Comparison of ENCODE assay signal across 12 cellular contexts in genomic region chr7:17524746-17525145, GRCh38.
DNase-seq lines count a peak whose midpoint lies in the region; ATAC-seq and TF ChIP-seq lines count a peak whose summit lies in the region.
"Had no signal": no experiment of that assay in that cellular context is flagged by ENCODE, and none has a peak within 500 bp of the region (broad histone marks: within the 10 kb centered on the region; RNA-seq: fewer than 3 reads in every experiment).

No MANE protein-coding gene starts in this region.

- H3K4me1 ChIP-seq in vagina (peaks cover 36% of the 10 kb centered on the region), heart right ventricle (peaks cover 0 to 47% (median 20%) of the 10 kb centered on the region in 9 donors)
- H3K4me1 ChIP-seq: Peyer's patch had no signal

- H3K36me3 ChIP-seq in vagina: no peaks in the 10 kb centered on the region
- H3K36me3 ChIP-seq in heart right ventricle: no peaks in the 10 kb centered on the region
- H3K36me3 ChIP-seq: Peyer's patch, thoracic aorta had no signal

- H3K9me3 ChIP-seq in T-helper 17 cell (ENCODE audit: control insufficient read depth, low read length, poor library complexity, severe bottlenecking) (no peaks in the 10 kb centered on the region), vagina (no peaks in the 10 kb centered on the region), heart right ventricle (no peaks in the 10 kb centered on the region)
- H3K9me3 ChIP-seq: Peyer's patch, thoracic aorta had no signal

- POLR2A ChIA-PET in activated naive CD8-positive, alpha-beta T cell treated with anti-CD3 and anti-CD28 coated beads, Interleukin-2, amount 10 ng/mL, durations not matched to agents 7 days and 5 days (lab: Charles Lee): no interaction called here

- intact Hi-C loops in vagina (cut with DNase I) (no loop called here), heart right ventricle (cut with DNase I) (loop anchor here in 4 of 10 donors (5.0 to 10.0 kb wide), 4 partner anchors 212 to 542 kb away; no protein-coding TSS in a partner anchor)
- intact Hi-C loops in activated CD4-positive, alpha-beta T cell treated with anti-CD3 and anti-CD28 coated beads, Interleukin-2, amount 10 ng/mL, durations not matched to agents 24 days and 14 days (cut with micrococcal nuclease): no loop called here

- no peak for DNase-seq in activated naive CD8-positive, alpha-beta T cell treated with anti-CD3 and anti-CD28 coated beads, Interleukin-2, amount 10 ng/mL, durations not matched to agents 7 days and 5 days
- DNase-seq in activated naive CD8-positive, alpha-beta T cell treated with anti-CD3 and anti-CD28 coated beads, Interleukin-2, amount 50 U/mL, for 24 hours: no peak
- DNase-seq in T-helper 17 cell (no peak), fibroblast of pulmonary artery (ENCODE audit: low read depth) (peak; percentile 73), vagina (ENCODE audit: extremely low spot score in 2 of 2) (no peak), heart right ventricle (no peak)
- no peak for DNase-seq in activated CD4-positive, alpha-beta T cell treated with anti-CD3 and anti-CD28 coated beads, Interleukin-2, amount 10 ng/mL, durations not matched to agents 24 days and 14 days
- DNase-seq: activated CD4-positive, alpha-beta T cell treated with anti-CD3 and anti-CD28 coated beads for 4 hours; NCI-H524; Peyer's patch had no signal

- H3K27me3 ChIP-seq in vagina (no peaks in the 10 kb centered on the region), heart right ventricle (no peaks in the 10 kb centered on the region)
- H3K27me3 ChIP-seq: Peyer's patch had no signal

- peaks cover 9% of the 10 kb centered on the region for H3K9me3 Mint-ChIP-seq in activated naive CD8-positive, alpha-beta T cell treated with anti-CD3 and anti-CD28 coated beads, Interleukin-2, amount 10 ng/mL, durations not matched to agents 7 days and 5 days
- H3K9me3 Mint-ChIP-seq in activated naive CD8-positive, alpha-beta T cell treated with anti-CD3 and anti-CD28 coated beads, Interleukin-2, amount 50 U/mL, for 24 hours: no peaks in the 10 kb centered on the region
- peaks cover 4% of the 10 kb centered on the region for H3K9me3 Mint-ChIP-seq in activated CD4-positive, alpha-beta T cell treated with anti-CD3 and anti-CD28 coated beads, Interleukin-2, amount 10 ng/mL, durations not matched to agents 24 days and 14 days

- H3K27ac ChIP-seq in vagina (peak overlapping the region; percentile 56), heart right ventricle (peak overlapping the region in 2 of 10 donors; percentile 11 to 46)
- H3K27ac ChIP-seq: Peyer's patch had no signal

- H3K27ac Mint-ChIP-seq in activated naive CD8-positive, alpha-beta T cell treated with anti-CD3 and anti-CD28 coated beads, Interleukin-2, amount 10 ng/mL, durations not matched to agents 7 days and 5 days: peak overlapping the region; percentile 22
- H3K27ac Mint-ChIP-seq in activated naive CD8-positive, alpha-beta T cell treated with anti-CD3 and anti-CD28 coated beads, Interleukin-2, amount 50 U/mL, for 24 hours: no peak overlapping the region
- H3K27ac Mint-ChIP-seq in T-helper 17 cell: no peak overlapping the region
- H3K27ac Mint-ChIP-seq in activated CD4-positive, alpha-beta T cell treated with anti-CD3 and anti-CD28 coated beads, Interleukin-2, amount 10 ng/mL, durations not matched to agents 24 days and 14 days: no peak overlapping the region

- TF ChIP-seq POLR2A in vagina (IDR thresholded peaks at IDR 0.05): no peak

- TF ChIP-seq CTCF in fibroblast of pulmonary artery (IDR thresholded peaks at IDR 0.05; ENCODE audit: low read length, missing control alignments): no peak
- TF ChIP-seq CTCF in vagina (IDR thresholded peaks at IDR 0.05): no peak
- TF ChIP-seq CTCF in heart right ventricle (IDR thresholded peaks at IDR 0.05): no peak

- ATAC-seq in activated naive CD8-positive, alpha-beta T cell treated with anti-CD3 and anti-CD28 coated beads, Interleukin-2, amount 10 ng/mL, durations not matched to agents 7 days and 5 days (ENCODE audit: low read depth): no peak
- ATAC-seq in activated naive CD8-positive, alpha-beta T cell treated with anti-CD3 and anti-CD28 coated beads, Interleukin-2, amount 50 U/mL, for 24 hours: no peak
- ATAC-seq in T-helper 17 cell: no peak
- no peak for ATAC-seq in GM19023 (IDR thresholded peaks at IDR 0.05; ENCODE audit: unreplicated experiment)
- ATAC-seq in heart right ventricle: no peak

- peaks cover 21% of the 10 kb centered on the region for H3K4me1 Mint-ChIP-seq in activated naive CD8-positive, alpha-beta T cell treated with anti-CD3 and anti-CD28 coated beads, Interleukin-2, amount 10 ng/mL, durations not matched to agents 7 days and 5 days
- H3K4me1 Mint-ChIP-seq in activated naive CD8-positive, alpha-beta T cell treated with anti-CD3 and anti-CD28 coated beads, Interleukin-2, amount 50 U/mL, for 24 hours: no peaks in the 10 kb centered on the region
- H3K4me1 Mint-ChIP-seq in T-helper 17 cell: peaks cover 8% of the 10 kb centered on the region
- peaks cover 6% of the 10 kb centered on the region for H3K4me1 Mint-ChIP-seq in activated CD4-positive, alpha-beta T cell treated with anti-CD3 and anti-CD28 coated beads, Interleukin-2, amount 10 ng/mL, durations not matched to agents 24 days and 14 days

- H3K27me3 Mint-ChIP-seq in activated naive CD8-positive, alpha-beta T cell treated with anti-CD3 and anti-CD28 coated beads, Interleukin-2, amount 10 ng/mL, durations not matched to agents 7 days and 5 days: peaks cover 16% of the 10 kb centered on the region
- H3K27me3 Mint-ChIP-seq in activated naive CD8-positive, alpha-beta T cell treated with anti-CD3 and anti-CD28 coated beads, Interleukin-2, amount 50 U/mL, for 24 hours: peaks cover 8% of the 10 kb centered on the region
- H3K27me3 Mint-ChIP-seq in T-helper 17 cell: peaks cover 6% of the 10 kb centered on the region
- peaks cover 3% of the 10 kb centered on the region for H3K27me3 Mint-ChIP-seq in activated CD4-positive, alpha-beta T cell treated with anti-CD3 and anti-CD28 coated beads, Interleukin-2, amount 10 ng/mL, durations not matched to agents 24 days and 14 days

- peak overlapping the region; percentile 8 for H3K4me3 Mint-ChIP-seq in activated naive CD8-positive, alpha-beta T cell treated with anti-CD3 and anti-CD28 coated beads, Interleukin-2, amount 10 ng/mL, durations not matched to agents 7 days and 5 days
- H3K4me3 Mint-ChIP-seq in activated naive CD8-positive, alpha-beta T cell treated with anti-CD3 and anti-CD28 coated beads, Interleukin-2, amount 50 U/mL, for 24 hours: no peak overlapping the region
- H3K4me3 Mint-ChIP-seq in T-helper 17 cell: peak overlapping the region; percentile 39
- H3K4me3 Mint-ChIP-seq in activated CD4-positive, alpha-beta T cell treated with anti-CD3 and anti-CD28 coated beads, Interleukin-2, amount 10 ng/mL, durations not matched to agents 24 days and 14 days: no peak overlapping the region

- H3K36me3 Mint-ChIP-seq in activated naive CD8-positive, alpha-beta T cell treated with anti-CD3 and anti-CD28 coated beads, Interleukin-2, amount 10 ng/mL, durations not matched to agents 7 days and 5 days: peaks cover 10% of the 10 kb centered on the region
- H3K36me3 Mint-ChIP-seq in activated naive CD8-positive, alpha-beta T cell treated with anti-CD3 and anti-CD28 coated beads, Interleukin-2, amount 50 U/mL, for 24 hours (ENCODE audit: low read depth): no peaks in the 10 kb centered on the region
- peaks cover 3% of the 10 kb centered on the region for H3K36me3 Mint-ChIP-seq in T-helper 17 cell (ENCODE audit: low read depth)
- H3K36me3 Mint-ChIP-seq in activated CD4-positive, alpha-beta T cell treated with anti-CD3 and anti-CD28 coated beads, Interleukin-2, amount 10 ng/mL, durations not matched to agents 24 days and 14 days (ENCODE audit: low read depth): no peaks in the 10 kb centered on the region

- H3K4me3 ChIP-seq in fibroblast of pulmonary artery (replicated peaks; ENCODE audit: low read depth, low read length): peak overlapping the region; percentile 13
- no peak overlapping the region for H3K4me3 ChIP-seq in vagina
- H3K4me3 ChIP-seq in heart right ventricle: no peak overlapping the region
- H3K4me3 ChIP-seq: Peyer's patch, thoracic aorta had no signal

- 79 to 83% methylated on average over 3 of the region's 3 CpGs for WGBS in heart right ventricle, 2 donors

Comparison
In these comparisons a context has a peak if more than half of its experiments do, and no peak if none do; other contexts are left out.
1. H3K4me3 Mint-ChIP-seq: peak in activated naive CD8-positive, alpha-beta T cell treated with anti-CD3 and anti-CD28 coated beads, Interleukin-2, amount 10 ng/mL, durations not matched to agents 7 days and 5 days (single experiment) and T-helper 17 cell (single experiment); none in activated naive CD8-positive, alpha-beta T cell treated with anti-CD3 and anti-CD28 coated beads, Interleukin-2, amount 50 U/mL, for 24 hours (single experiment) and activated CD4-positive, alpha-beta T cell treated with anti-CD3 and anti-CD28 coated beads, Interleukin-2, amount 10 ng/mL, durations not matched to agents 24 days and 14 days (single experiment).